12 cellular contexts compared by ENCODE assay signal in genomic region chr6:160974304-160974771, GRCh38. TPM values are rescaled to one million over a fixed set of nuclear protein-coding genes. Genes with fewer than 3 reads are reported as not detected.
A peak's percentile ranks its signal among the peaks of the same experiment; 100 is the strongest.
DNase-seq lines count a peak whose midpoint lies in the region; ATAC-seq and TF ChIP-seq lines count a peak whose summit lies in the region.
"Had no signal": no experiment of that assay in that cellular context is flagged by ENCODE, and none has a peak within 500 bp of the region (broad histone marks: within the 10 kb centered on the region; RNA-seq: fewer than 3 reads in every experiment).

No MANE protein-coding gene starts in this region.

- peak; percentile 65 for ATAC-seq in esophagus mucosa
- no peak for ATAC-seq in lung (ENCODE audit: insufficient read depth, low FRiP score)
- peak; percentile 62 to 74 for ATAC-seq in upper lobe of left lung (ENCODE audit: low FRiP score in 2 of 2)
- ATAC-seq in GM21576 (IDR thresholded peaks at IDR 0.05; ENCODE audit: unreplicated experiment): no peak
- ATAC-seq: stimulated activated naive B cell treated with anti-CD40 and anti-IgM and Interleukin-4, amounts not matched to agents 10 μg/mL and 1 μg/mL and 100 μg/mL, for 72 hours had no signal

- DNase-seq in M059J (ENCODE audit: low read depth) (peak; percentile 100), lung (ENCODE audit: low spot score) (no peak), upper lobe of left lung (no peak)
- DNase-seq in activated CD4-positive, CD25-positive, alpha-beta regulatory T cell (lab: John Stamatoyannopoulos, UW): no peak
- DNase-seq in stimulated activated CD8-positive, alpha-beta memory T cell treated with anti-CD3 and anti-CD28 coated beads, Interleukin-4, amount 100 ng/mL, for 48 hours: no peak
- no peak for DNase-seq in stimulated activated naive CD4-positive, alpha-beta T cell treated with Interleukin-2 at 50 U/mL for 16 hours (lab: John Stamatoyannopoulos, UW)
- DNase-seq: activated naive CD8-positive, alpha-beta T cell treated with anti-CD3 and anti-CD28 coated beads, Interleukin-2, amount 10 ng/mL, durations not matched to agents 7 days and 5 days; NCI-H510A; retina; stimulated activated naive B cell treated with anti-CD40 and anti-IgM and Interleukin-4, amounts not matched to agents 10 μg/mL and 1 μg/mL and 100 μg/mL, for 72 hours had no signal

- H3K27me3 ChIP-seq in lung (ENCODE audit: control insufficient read depth, insufficient read depth) (no peaks in the 10 kb centered on the region), upper lobe of left lung (no peaks in the 10 kb centered on the region)

- no peak for TF ChIP-seq POLR2A in upper lobe of left lung (IDR thresholded peaks at IDR 0.05)

- no peak for TF ChIP-seq EP300 in upper lobe of left lung (IDR thresholded peaks at IDR 0.05)

- TF ChIP-seq CTCF in lung (IDR thresholded peaks at IDR 0.05; ENCODE audit: control extremely low read depth, extremely low read depth) (no peak), upper lobe of left lung (IDR thresholded peaks at IDR 0.05) (no peak)

- H3K4me3 ChIP-seq in lung (no peak overlapping the region), upper lobe of left lung (no peak overlapping the region)

- 73 to 83% methylated on average over 9 of the region's 9 CpGs for WGBS in lung, 2 donors
- WGBS in upper lobe of left lung, 2 donors: 70 to 83% methylated on average over 9 of the region's 9 CpGs

- no peaks in the 10 kb centered on the region for H3K36me3 ChIP-seq in lung (ENCODE audit: control insufficient read depth in 2 of 2, insufficient read depth in 2 of 2, low read length in 2 of 2)
- H3K36me3 ChIP-seq in upper lobe of left lung: no peaks in the 10 kb centered on the region

- H3K4me1 ChIP-seq in lung (ENCODE audit: control insufficient read depth in 2 of 2, insufficient read depth in 2 of 2, low read length in 2 of 2) (peaks cover 0 to 4% of the 10 kb centered on the region in 2 donors), upper lobe of left lung (peaks cover 0 to 4% (median 0%) of the 10 kb centered on the region in 4 donors)

- H3K9me3 ChIP-seq in lung (ENCODE audit: control insufficient read depth in 2 of 2, insufficient read depth in 1 of 2, low read length in 1 of 2) (no peaks in the 10 kb centered on the region), upper lobe of left lung (no peaks in the 10 kb centered on the region)

- H3K27ac ChIP-seq in lung (ENCODE audit: low read depth in 1 of 2, low read length in 1 of 2) (peak overlapping the region; percentile 37 to 46), upper lobe of left lung (no peak overlapping the region)

RNA-seq across cellular contexts. Expression of gene MAP3K4, which starts 17.2 kb away (rescaled TPM):
- 17.5 and 26.7 TPM in 2 replicates for total RNA-seq in M059J (2014; rRNA removed; shearing (Covaris generic))
- total RNA-seq in esophagus mucosa: 43.4 TPM
- 10 to 100 TPM; 48.9 to 56.8 TPM for total RNA-seq in lung
- polyA plus RNA-seq in lung: 10 to 100 TPM in 1 of 2 donors, 1 to 10 TPM in 1; 8.6 to 10.9 TPM
- total RNA-seq in upper lobe of left lung: 10 to 100 TPM; 23.7 to 52.1 (median 40.5) TPM

Comparison
In these comparisons a context has a peak if more than half of its experiments do, and no peak if none do; other contexts are left out.
1. ATAC-seq: peak in esophagus mucosa (single experiment) and upper lobe of left lung (2 of 2); none in lung (single experiment) and GM21576 (single experiment).
2. H3K27ac ChIP-seq: peak in lung (2 of 2); none in upper lobe of left lung (0 of 4).